ENCODE assay signal across 22 cellular contexts in the genomic region with DNA sequence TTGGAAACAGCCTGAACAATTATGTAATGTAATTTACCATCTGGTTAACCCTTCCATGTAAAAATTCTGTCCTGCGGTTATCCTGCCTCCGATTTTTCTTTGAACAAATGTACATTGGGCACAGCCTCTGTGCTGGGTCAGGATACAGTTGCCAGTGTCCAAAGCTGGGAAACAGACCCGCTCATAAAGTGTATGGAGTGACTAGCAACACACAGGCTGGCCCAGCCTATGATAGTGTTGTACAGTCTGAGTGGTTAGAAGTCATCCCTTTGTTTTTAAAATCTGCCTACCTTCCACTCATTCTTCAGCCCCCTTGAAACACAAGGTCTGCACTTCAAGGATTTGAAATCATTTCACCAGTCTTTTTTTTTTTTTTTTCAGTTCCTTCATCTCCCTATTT. TPM values are rescaled to one million over a fixed set of nuclear protein-coding genes. Genes with fewer than 3 reads are reported as not detected.
A peak's percentile ranks its signal among the peaks of the same experiment; 100 is the strongest.
DNase-seq lines count a peak whose midpoint lies in the region; ATAC-seq and TF ChIP-seq lines count a peak whose summit lies in the region.
"Had no signal": no experiment of that assay in that cellular context is flagged by ENCODE, and none has a peak within 500 bp of the region (broad histone marks: within the 10 kb centered on the region; RNA-seq: fewer than 3 reads in every experiment).

No MANE protein-coding gene starts in this region.

- DNase-seq in Caco-2, result no peak
- no peak for DNase-seq in HFFc6
- no peak for DNase-seq in chondrocyte (ENCODE audit: low spot score)
- no peak for DNase-seq in osteocyte (ENCODE audit: extremely low spot score, unreplicated experiment)
- DNase-seq in DMS153 (lab: John Stamatoyannopoulos, UW), result no peak
- no peak for DNase-seq in HPDE6-E6E7 (ENCODE audit: extremely low spot score)
- DNase-seq: ACHN, AML-193, GF-D8, Kasumi-1, MG63, NCI-H1048, NCI-H1436, NCI-H1930, NCI-H226, NCI-H524, NCI-H82, OCI-M1, SIG-M5 had no signal

- H3K4me1 ChIP-seq in Caco-2, result peaks cover 8% of the 10 kb centered on the region; the same call in 1 of the 2 replicates

- intact Hi-C loops in Caco-2 (cut with micrococcal nuclease; ENCODE audit: unreplicated experiment), result no loop called here

- H3K27me3 Mint-ChIP-seq in Caco-2 (ENCODE audit: insufficient read depth, unreplicated experiment), result no peaks in the 10 kb centered on the region
- peaks cover 49% of the 10 kb centered on the region for H3K27me3 Mint-ChIP-seq in HFFc6 (ENCODE audit: insufficient read depth)
- H3K27me3 Mint-ChIP-seq in chondrocyte (ENCODE audit: low read depth), result no peaks in the 10 kb centered on the region
- no peaks in the 10 kb centered on the region for H3K27me3 Mint-ChIP-seq in osteocyte (ENCODE audit: unreplicated experiment)

- H3K27me3 ChIP-seq in Caco-2 (replicated peaks; ENCODE audit: control insufficient read depth, insufficient read depth, low read length), result no peaks in the 10 kb centered on the region
- H3K27me3 ChIP-seq: MG63 had no signal

- H3K27ac Mint-ChIP-seq in Caco-2 (ENCODE audit: unreplicated experiment), result peak overlapping the region; percentile 39
- peak overlapping the region; percentile 80 for H3K27ac Mint-ChIP-seq in HFFc6
- H3K27ac Mint-ChIP-seq in chondrocyte (ENCODE audit: unreplicated experiment), result peak overlapping the region; percentile 81
- peak overlapping the region; percentile 55 for H3K27ac Mint-ChIP-seq in osteocyte (ENCODE audit: unreplicated experiment)

- H3K4me3 Mint-ChIP-seq in Caco-2 (ENCODE audit: unreplicated experiment) (no peak overlapping the region), HFFc6 (peak overlapping the region; percentile 46), chondrocyte (ENCODE audit: unreplicated experiment) (no peak overlapping the region), osteocyte (ENCODE audit: unreplicated experiment) (no peak overlapping the region)
- H3K4me3 Mint-ChIP-seq: CD14-positive monocyte had no signal

- H3K36me3 Mint-ChIP-seq in Caco-2 (ENCODE audit: insufficient read depth, unreplicated experiment) (peaks cover 93% of the 10 kb centered on the region), HFFc6 (ENCODE audit: low read depth) (peaks cover 72% of the 10 kb centered on the region), chondrocyte (ENCODE audit: low read depth) (peaks cover 36% of the 10 kb centered on the region), osteocyte (ENCODE audit: unreplicated experiment) (peaks cover 60% of the 10 kb centered on the region)

- POLR2A ChIA-PET in Caco-2 (lab: Charles Lee), result no interaction called here

- peaks cover 6% of the 10 kb centered on the region for H3K4me1 Mint-ChIP-seq in Caco-2 (ENCODE audit: low read depth, unreplicated experiment)
- peaks cover 87% of the 10 kb centered on the region for H3K4me1 Mint-ChIP-seq in HFFc6 (ENCODE audit: low read depth)
- peaks cover 21% of the 10 kb centered on the region for H3K4me1 Mint-ChIP-seq in chondrocyte (ENCODE audit: low read depth)
- peaks cover 12% of the 10 kb centered on the region for H3K4me1 Mint-ChIP-seq in osteocyte (ENCODE audit: unreplicated experiment)

- TF ChIP-seq CTCF in Caco-2 (IDR thresholded peaks at IDR 0.05; ENCODE audit: insufficient read depth in 1 of 2, low read depth in 1 of 2, low read length in 1 of 2, severe bottlenecking in 1 of 2, unreplicated experiment in 1 of 2) (no peak), HFFc6 (IDR thresholded peaks at IDR 0.05) (no peak), chondrocyte (IDR thresholded peaks at IDR 0.05) (no peak), osteocyte (IDR thresholded peaks at IDR 0.05) (no peak)

- no TSS peak for BruUV-seq in Caco-2 (replicated peaks; lab: Mats Ljungman, UMichigan)

- H3K9me3 Mint-ChIP-seq in Caco-2 (ENCODE audit: unreplicated experiment) (no peaks in the 10 kb centered on the region), HFFc6 (peaks cover 10% of the 10 kb centered on the region; the same call in 1 of the 2 replicates), chondrocyte (ENCODE audit: low read depth) (no peaks in the 10 kb centered on the region), osteocyte (ENCODE audit: unreplicated experiment) (no peaks in the 10 kb centered on the region)
- H3K9me3 Mint-ChIP-seq: CD14-positive monocyte had no signal

- peaks cover 6% of the 10 kb centered on the region for H3K36me3 ChIP-seq in Caco-2 (ENCODE audit: control insufficient read depth, insufficient read depth, low read length)

- ATAC-seq in GM21717 (IDR thresholded peaks at IDR 0.05; ENCODE audit: unreplicated experiment), result no peak
- ATAC-seq in HG02798 (IDR thresholded peaks at IDR 0.05; ENCODE audit: poor library complexity, unreplicated experiment), result no peak

- H3K9me3 ChIP-seq in Caco-2, result no peaks in the 10 kb centered on the region
- H3K9me3 ChIP-seq: MG63 had no signal

- CTCF ChIA-PET in Caco-2 (lab: Charles Lee), result no interaction called here

- no peak overlapping the region for H3K4me3 ChIP-seq in Caco-2 (ENCODE audit: low read depth, low read length)
- H3K4me3 ChIP-seq: MG63 had no signal

RNA-seq across cellular contexts. Expression of a gene that starts 50.1 kb away (rescaled TPM):
- 50.5 and 55.8 TPM in 2 replicates for total RNA-seq in Caco-2 (2022)
- 100 to 1,000 TPM; 113 to 126 (median 120) TPM for total RNA-seq in HFFc6 (2021; fragmentation: NEBNext Ultra II Directional; extraction: Animal tissue kit (Norgen Biotek cat#: 25700))
- total RNA-seq in chondrocyte, result 46.8 to 49.8 TPM (median 47.0 TPM) in 3 replicates
- total RNA-seq in osteocyte, result 50.5 and 52.9 TPM in 2 replicates
